Comparison of ENCODE assay signal across 10 cellular contexts in genomic region chr5:55634204-55634785, GRCh38.
DNase-seq lines count a peak whose midpoint lies in the region; ATAC-seq, FAIRE-seq and TF ChIP-seq lines count a peak whose summit lies in the region.
"Had no signal": no experiment of that assay in that cellular context is flagged by ENCODE, and none has a peak within 500 bp of the region (broad histone marks: within the 10 kb centered on the region; RNA-seq: fewer than 3 reads in every experiment).

No MANE protein-coding gene starts in this region.

- no peaks in the 10 kb centered on the region for H3K9me3 ChIP-seq in astrocyte (ENCODE audit: insufficient read depth, low read depth, low read length)
- no peaks in the 10 kb centered on the region for H3K9me3 ChIP-seq in right lobe of liver
- H3K9me3 ChIP-seq in tibial artery = no peaks in the 10 kb centered on the region
- H3K9me3 ChIP-seq: BE2C had no signal

- no peak overlapping the region for H3K9ac ChIP-seq in astrocyte (ENCODE audit: low read length)

- H3K27me3 ChIP-seq in astrocyte (ENCODE audit: insufficient read depth, low read length) (no peaks in the 10 kb centered on the region), right lobe of liver (no peaks in the 10 kb centered on the region), tibial artery (no peaks in the 10 kb centered on the region)
- H3K27me3 ChIP-seq: BE2C had no signal

- no peak overlapping the region for H3K27ac Mint-ChIP-seq in activated CD8-positive, alpha-beta memory T cell treated with anti-CD3 and anti-CD28 coated beads, Interleukin-2, amount 10 ng/mL, durations not matched to agents 7 days and 5 days
- H3K27ac Mint-ChIP-seq in astrocyte (ENCODE audit: unreplicated experiment) = peak overlapping the region; percentile 34
- H3K27ac Mint-ChIP-seq: activated T-cell treated with anti-CD3 and anti-CD28 coated beads, Interleukin-2, amount 50 U/mL, for 24 hours had no signal

- TF ChIP-seq POLR2A in right lobe of liver (IDR thresholded peaks at IDR 0.05) = no peak

- H4K20me1 ChIP-seq in astrocyte (ENCODE audit: insufficient read depth, low read length) = no peaks in the 10 kb centered on the region

- H3K27ac ChIP-seq in astrocyte (ENCODE audit: low read depth, low read length) = peak overlapping the region; percentile 23
- H3K27ac ChIP-seq in right lobe of liver = peak overlapping the region; percentile 89 to 98 (median 93)
- H3K27ac ChIP-seq in tibial artery = peak overlapping the region; percentile 53 to 57

- H3K27me3 Mint-ChIP-seq in activated CD8-positive, alpha-beta memory T cell treated with anti-CD3 and anti-CD28 coated beads, Interleukin-2, amount 10 ng/mL, durations not matched to agents 7 days and 5 days = no peaks in the 10 kb centered on the region
- H3K27me3 Mint-ChIP-seq in astrocyte (ENCODE audit: low read depth, unreplicated experiment) = no peaks in the 10 kb centered on the region
- H3K27me3 Mint-ChIP-seq: activated T-cell treated with anti-CD3 and anti-CD28 coated beads, Interleukin-2, amount 50 U/mL, for 24 hours had no signal

- peaks cover 11% of the 10 kb centered on the region for H3K36me3 Mint-ChIP-seq in activated CD8-positive, alpha-beta memory T cell treated with anti-CD3 and anti-CD28 coated beads, Interleukin-2, amount 10 ng/mL, durations not matched to agents 7 days and 5 days
- H3K36me3 Mint-ChIP-seq in astrocyte (ENCODE audit: low read depth, unreplicated experiment) = peaks cover 2% of the 10 kb centered on the region

- WGBS in right lobe of liver (ENCODE audit: insufficient coverage, low coverage, low lambda C conversion rate, missing lambda C conversion rate) = 17% methylated on average over 1 of the region's 1 CpG

- peaks cover 13% of the 10 kb centered on the region for H3K4me1 ChIP-seq in astrocyte (ENCODE audit: insufficient read depth, low read length)
- peaks cover 0 to 66% (median 27%) of the 10 kb centered on the region in 4 donors for H3K4me1 ChIP-seq in right lobe of liver
- peaks cover 0 to 54% (median 13%) of the 10 kb centered on the region in 4 donors for H3K4me1 ChIP-seq in tibial artery

- CTCF ChIA-PET in activated CD8-positive, alpha-beta memory T cell treated with anti-CD3 and anti-CD28 coated beads, Interleukin-2, amount 10 ng/mL, durations not matched to agents 7 days and 5 days (lab: Charles Lee) = no interaction called here
- CTCF ChIA-PET in HEK293T (lab: Yijun Ruan, JAX) = no interaction called here

- peak overlapping the region; percentile 0 for H3K4me3 Mint-ChIP-seq in activated CD8-positive, alpha-beta memory T cell treated with anti-CD3 and anti-CD28 coated beads, Interleukin-2, amount 10 ng/mL, durations not matched to agents 7 days and 5 days
- no peak overlapping the region for H3K4me3 Mint-ChIP-seq in astrocyte (ENCODE audit: unreplicated experiment)
- H3K4me3 Mint-ChIP-seq: activated T-cell treated with anti-CD3 and anti-CD28 coated beads, Interleukin-2, amount 50 U/mL, for 24 hours had no signal

- H2AFZ ChIP-seq in astrocyte (ENCODE audit: low read depth, low read length) = no peak overlapping the region

- H3K9me3 Mint-ChIP-seq in activated CD8-positive, alpha-beta memory T cell treated with anti-CD3 and anti-CD28 coated beads, Interleukin-2, amount 10 ng/mL, durations not matched to agents 7 days and 5 days (ENCODE audit: low read depth) = no peaks in the 10 kb centered on the region
- H3K9me3 Mint-ChIP-seq in astrocyte (ENCODE audit: unreplicated experiment) = no peaks in the 10 kb centered on the region
- H3K9me3 Mint-ChIP-seq: activated T-cell treated with anti-CD3 and anti-CD28 coated beads, Interleukin-2, amount 50 U/mL, for 24 hours had no signal

- H3K4me3 ChIP-seq in astrocyte (ENCODE audit: insufficient read depth, low read depth, low read length) = no peak overlapping the region
- H3K4me3 ChIP-seq in right lobe of liver = no peak overlapping the region
- H3K4me3 ChIP-seq in tibial artery = no peak overlapping the region

- no peaks in the 10 kb centered on the region for H3K79me2 ChIP-seq in astrocyte (ENCODE audit: insufficient read depth, low read length)

- ATAC-seq in activated CD8-positive, alpha-beta memory T cell treated with anti-CD3 and anti-CD28 coated beads, Interleukin-2, amount 10 ng/mL, durations not matched to agents 7 days and 5 days = no peak
- ATAC-seq in right lobe of liver (no peak), GM21381 (IDR thresholded peaks at IDR 0.05; ENCODE audit: unreplicated experiment) (no peak)

- peaks cover 8% of the 10 kb centered on the region for H3K4me1 Mint-ChIP-seq in activated CD8-positive, alpha-beta memory T cell treated with anti-CD3 and anti-CD28 coated beads, Interleukin-2, amount 10 ng/mL, durations not matched to agents 7 days and 5 days
- H3K4me1 Mint-ChIP-seq in astrocyte (ENCODE audit: low read depth, unreplicated experiment) = peaks cover 29% of the 10 kb centered on the region

- POLR2A ChIA-PET in HEK293T (lab: Yijun Ruan, JAX) = no interaction called here

- TF ChIP-seq CTCF in astrocyte (IDR thresholded peaks at IDR 0.05; ENCODE audit: insufficient read depth, low read depth, low read length) (no peak), right lobe of liver (IDR thresholded peaks at IDR 0.05) (no peak), tibial artery (IDR thresholded peaks at IDR 0.05) (no peak)

- intact Hi-C loops in right lobe of liver (cut with DNase I) = no loop called here
- intact Hi-C loops in tibial artery (cut with DNase I; ENCODE audit: low total_unique reads) = no loop called here

- DNase-seq in activated CD8-positive, alpha-beta memory T cell treated with anti-CD3 and anti-CD28 coated beads, Interleukin-2, amount 10 ng/mL, durations not matched to agents 7 days and 5 days = no peak
- no peak for DNase-seq in activated CD8-positive, alpha-beta memory T cell treated with anti-CD3 and anti-CD28 coated beads, Interleukin-2, amount 50 U/mL, for 48 hours
- DNase-seq in astrocyte (ENCODE audit: low read depth) (peak; percentile 70), right lobe of liver (no peak), tibial artery (peak in 1 of 2 donors; percentile 54), frontal cortex (ENCODE audit: low spot score in 2 of 2) (no peak), HEK293T (ENCODE audit: extremely low spot score) (no peak)
- DNase-seq: activated T-cell treated with anti-CD3 and anti-CD28 coated beads, Interleukin-2, amount 50 U/mL, for 24 hours; BE2C had no signal

- peak overlapping the region; percentile 27 for H3K4me2 ChIP-seq in astrocyte (ENCODE audit: low read length)

- H3K36me3 ChIP-seq in astrocyte (ENCODE audit: insufficient read depth, low read length) = no peaks in the 10 kb centered on the region
- no peaks in the 10 kb centered on the region for H3K36me3 ChIP-seq in right lobe of liver
- no peaks in the 10 kb centered on the region for H3K36me3 ChIP-seq in tibial artery
- H3K36me3 ChIP-seq: BE2C had no signal

- no peak for FAIRE-seq in astrocyte (lab: Jason Lieb, UNC)
- no peak for FAIRE-seq in frontal cortex (lab: Jason Lieb, UNC)

TF ChIP-seq in HEK293T, 16 proteins besides CTCF, POLR2A, EP300 and RAD21:
- TF ChIP-seq ZNF384 (IDR thresholded peaks at IDR 0.05) = no peak
- TF ChIP-seq PKNOX1 (IDR thresholded peaks at IDR 0.05) = no peak
- no peak for TF ChIP-seq L3MBTL2 (conservative IDR thresholded peaks at IDR 0.05)
- no peak for TF ChIP-seq CTBP1 (IDR thresholded peaks at IDR 0.05; ENCODE audit: borderline replicate concordance)
- no peak for TF ChIP-seq SUZ12 (IDR thresholded peaks at IDR 0.05)
- no peak for TF ChIP-seq FOXA1 (IDR thresholded peaks at IDR 0.05)
- TF ChIP-seq ELF4 (IDR thresholded peaks at IDR 0.05) = no peak
- TF ChIP-seq NFRKB (IDR thresholded peaks at IDR 0.05) = no peak
- TF ChIP-seq FOXM1 (IDR thresholded peaks at IDR 0.05; ENCODE audit: borderline replicate concordance) = no peak
- TF ChIP-seq LEF1 (IDR thresholded peaks at IDR 0.05; ENCODE audit: borderline replicate concordance) = no peak
- no peak for TF ChIP-seq SP1 (IDR thresholded peaks at IDR 0.05)
- no peak for TF ChIP-seq BHLHE40 (IDR thresholded peaks at IDR 0.05; ENCODE audit: borderline replicate concordance)
- TF ChIP-seq TARDBP (IDR thresholded peaks at IDR 0.05) = no peak
- TF ChIP-seq FOXK2 (IDR thresholded peaks at IDR 0.05) = no peak
- TF ChIP-seq HDGF (IDR thresholded peaks at IDR 0.05; ENCODE audit: borderline replicate concordance) = no peak
- no peak for TF ChIP-seq ARNT (IDR thresholded peaks at IDR 0.05)
TF ChIP-seq in HEK293T: peak in this region for 0.

Comparison
In these comparisons a context has a peak if more than half of its experiments do, and no peak if none do; other contexts are left out.
1. H3K27ac ChIP-seq: peak in every context shown above with its lines; median percentile 93 in right lobe of liver; 55 in tibial artery; 23 in astrocyte.